Comparison of ENCODE assay signal across 15 cellular contexts in the genomic region with DNA sequence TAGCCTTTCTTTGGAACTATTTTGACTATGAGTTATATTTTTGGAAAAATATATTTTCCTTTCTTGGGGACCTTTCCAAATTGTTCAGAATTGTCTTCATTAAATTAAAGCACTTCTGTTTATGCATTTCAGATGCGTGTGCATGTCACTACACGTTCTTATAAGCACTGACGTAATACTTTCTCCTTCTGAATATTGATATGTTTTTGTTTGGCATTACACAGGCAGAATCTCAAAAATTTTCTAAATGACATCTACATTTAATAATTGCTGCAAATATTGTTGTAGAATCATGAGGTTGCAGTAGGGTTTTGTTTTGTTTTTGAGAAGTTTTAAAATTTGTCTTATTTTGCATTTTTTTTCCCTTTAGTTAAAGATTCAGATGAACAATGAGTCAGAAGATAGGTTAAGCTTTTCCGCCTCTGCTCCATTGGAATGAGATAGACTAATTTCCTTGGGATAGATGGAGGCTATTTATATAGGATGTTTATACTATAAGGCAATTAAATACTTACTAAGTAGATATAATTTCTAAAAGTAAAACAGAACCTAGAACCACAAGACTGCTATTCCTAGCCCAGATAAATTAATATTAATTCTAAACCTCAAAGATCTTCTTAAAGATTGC.
DNase-seq lines count a peak whose midpoint lies in the region; ATAC-seq and TF ChIP-seq lines count a peak whose summit lies in the region.
"Had no signal": no experiment of that assay in that cellular context is flagged by ENCODE, and none has a peak within 500 bp of the region (broad histone marks: within the 10 kb centered on the region; RNA-seq: fewer than 3 reads in every experiment).

No MANE protein-coding gene starts in this region.

- H3K9ac ChIP-seq in KMS-11 = no peak overlapping the region
- no peak overlapping the region for H3K9ac ChIP-seq in rectal smooth muscle tissue (ENCODE audit: low read length)

- peaks cover 71% of the 10 kb centered on the region for H3K4me1 ChIP-seq in CD4-positive, CD25-positive, alpha-beta regulatory T cell (ENCODE audit: control insufficient read depth, insufficient read depth, low read length, poor library complexity, severe bottlenecking)
- peaks cover 94% of the 10 kb centered on the region for H3K4me1 ChIP-seq in KMS-11 (ENCODE audit: low read depth, poor library complexity, severe bottlenecking)
- H3K4me1 ChIP-seq in rectal smooth muscle tissue (ENCODE audit: control insufficient read depth, insufficient read depth, low read length) = peaks cover 26% of the 10 kb centered on the region

- peaks cover 99% of the 10 kb centered on the region for H4K20me1 ChIP-seq in KMS-11 (ENCODE audit: insufficient read depth)

- no peaks in the 10 kb centered on the region for H3K9me3 Mint-ChIP-seq in CD4-positive, CD25-positive, alpha-beta regulatory T cell

- H3K27ac ChIP-seq in CD4-positive, CD25-positive, alpha-beta regulatory T cell (ENCODE audit: insufficient read depth, low read length, poor library complexity, severe bottlenecking) = peak overlapping the region; percentile 63
- H3K27ac ChIP-seq in KMS-11 (no peak overlapping the region), rectal smooth muscle tissue (ENCODE audit: low read depth, low read length) (peak overlapping the region; percentile 10)
- H3K27ac ChIP-seq: VCaP had no signal

- H3K4me2 ChIP-seq in KMS-11 = peak overlapping the region; percentile 1; the same call in 1 of the 2 replicates

- H3K4me1 Mint-ChIP-seq in CD4-positive, CD25-positive, alpha-beta regulatory T cell = peaks cover 47 to 92% (median 73%) of the 10 kb centered on the region in 4 donors

- DNase-seq in CD4-positive, CD25-positive, alpha-beta regulatory T cell = no peak
- DNase-seq in dermis blood vessel endothelial cell (peak; percentile 46), GM20000 (ENCODE audit: low spot score) (no peak), cerebellum (ENCODE audit: low spot score) (no peak), NOMO-1 (lab: John Stamatoyannopoulos, UW; ENCODE audit: unreplicated experiment in 2 of 2) (no peak)
- DNase-seq: activated T-cell treated with anti-CD3 and anti-CD28 coated beads, Interleukin-2, amount 50 U/mL, for 1 hour; central memory CD4-positive, alpha-beta T cell; H7; NCI-H524 treated with DMSO at 0.1 percent for 48 hours; SIG-M5; stimulated activated CD8-positive, alpha-beta memory T cell treated with anti-CD3 and anti-CD28 coated beads, Interleukin-4, amount 100 ng/mL, for 48 hours had no signal

- peaks cover 100% of the 10 kb centered on the region for H3K79me2 ChIP-seq in KMS-11 (ENCODE audit: insufficient read depth, low read depth)

- H3K36me3 Mint-ChIP-seq in CD4-positive, CD25-positive, alpha-beta regulatory T cell = peaks cover 26% of the 10 kb centered on the region

- TF ChIP-seq CTCF in KMS-11 (conservative IDR thresholded peaks at IDR 0.05; ENCODE audit: low read depth, low read length) (no peak), GM20000 (IDR thresholded peaks at IDR 0.05; ENCODE audit: extremely low read depth, missing control alignments) (no peak)

- no peaks in the 10 kb centered on the region for H3K27me3 Mint-ChIP-seq in CD4-positive, CD25-positive, alpha-beta regulatory T cell

- no peaks in the 10 kb centered on the region for H3K27me3 ChIP-seq in CD4-positive, CD25-positive, alpha-beta regulatory T cell (ENCODE audit: control insufficient read depth, insufficient read depth, low read length)
- no peaks in the 10 kb centered on the region for H3K27me3 ChIP-seq in KMS-11 (ENCODE audit: insufficient read depth, low read depth)
- no peaks in the 10 kb centered on the region for H3K27me3 ChIP-seq in rectal smooth muscle tissue (ENCODE audit: control insufficient read depth, insufficient read depth, low read length)

- H3K4me3 ChIP-seq in CD4-positive, CD25-positive, alpha-beta regulatory T cell (ENCODE audit: low read depth, low read length) = peak overlapping the region; percentile 42
- no peak overlapping the region for H3K4me3 ChIP-seq in KMS-11 (IDR thresholded peaks at IDR 0.05; ENCODE audit: insufficient read depth, low read depth, low read length)
- H3K4me3 ChIP-seq in rectal smooth muscle tissue (ENCODE audit: low read length) = no peak overlapping the region

- ATAC-seq in CD4-positive, CD25-positive, alpha-beta regulatory T cell (ENCODE audit: low read depth in 2 of 2) = no peak
- no peak for ATAC-seq in HG03139 (IDR thresholded peaks at IDR 0.05; ENCODE audit: unreplicated experiment)

- no peak overlapping the region for H2AFZ ChIP-seq in KMS-11 (ENCODE audit: low read depth)

- H3K9me3 ChIP-seq in CD4-positive, CD25-positive, alpha-beta regulatory T cell (ENCODE audit: control insufficient read depth in 2 of 2, low read length in 2 of 2) = no peaks in the 10 kb centered on the region

- H3K27ac Mint-ChIP-seq in CD4-positive, CD25-positive, alpha-beta regulatory T cell = peak overlapping the region in 2 of 3 donors; percentile 30 to 82

- H3K36me3 ChIP-seq in CD4-positive, CD25-positive, alpha-beta regulatory T cell (ENCODE audit: control insufficient read depth, insufficient read depth, low read length) = peaks cover 21% of the 10 kb centered on the region
- H3K36me3 ChIP-seq in KMS-11 (ENCODE audit: insufficient read depth) = 0 out of 2 replicates have a peak, but pooled peaks cover 4% of the 10 kb centered on the region
- H3K36me3 ChIP-seq in rectal smooth muscle tissue (ENCODE audit: control insufficient read depth, insufficient read depth, low read length) = peaks cover 2% of the 10 kb centered on the region

- H3K4me3 Mint-ChIP-seq in CD4-positive, CD25-positive, alpha-beta regulatory T cell = peak overlapping the region in 3 of 4 donors; percentile 2 to 54 (median 51)
